ENCODE assay signal across 12 cellular contexts in the genomic region with DNA sequence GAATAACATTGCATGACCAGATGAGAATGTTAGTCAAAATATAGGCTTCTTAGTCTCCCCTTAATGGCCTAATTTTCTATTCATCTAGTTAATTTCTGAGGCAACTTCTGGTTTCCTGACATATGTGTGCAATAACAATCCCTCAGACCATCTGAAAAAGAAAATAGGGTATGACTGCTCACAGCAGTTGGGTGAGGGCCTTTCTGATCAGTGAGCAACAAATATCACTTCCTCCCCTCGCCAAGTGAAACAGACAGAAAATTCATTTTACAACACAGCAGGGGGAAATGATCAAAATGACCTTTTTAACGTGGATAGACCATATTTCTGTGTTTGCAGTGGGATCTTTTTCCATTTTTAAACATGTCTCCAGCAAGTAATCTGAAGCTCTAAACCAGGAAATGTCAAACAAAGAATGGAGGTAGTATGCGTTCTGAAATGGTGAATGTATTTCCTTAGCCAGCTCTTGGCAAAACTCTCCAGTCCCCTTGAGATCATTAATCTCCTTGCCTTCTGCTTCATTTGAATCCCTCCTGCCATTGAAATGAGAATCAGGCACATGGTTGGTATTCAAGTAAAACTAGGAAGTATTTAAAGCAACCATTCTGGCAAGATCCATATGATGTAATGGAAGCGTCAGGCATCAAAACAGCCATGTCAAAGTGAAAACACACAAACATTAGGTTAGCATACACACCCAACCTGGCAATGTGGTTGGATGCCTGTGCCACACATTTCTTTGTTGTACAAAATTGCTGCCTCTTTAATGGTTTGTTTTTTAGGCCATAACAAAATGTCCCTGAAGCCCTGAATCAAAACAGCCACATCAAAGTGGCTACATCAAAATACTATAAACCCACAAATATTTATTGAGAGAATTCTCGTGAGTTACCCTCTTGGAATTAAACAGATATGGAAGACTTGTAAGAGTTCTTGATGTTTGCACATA.
DNase-seq lines count a peak whose midpoint lies in the region; ATAC-seq and TF ChIP-seq lines count a peak whose summit lies in the region.
"Had no signal": no experiment of that assay in that cellular context is flagged by ENCODE, and none has a peak within 500 bp of the region (broad histone marks: within the 10 kb centered on the region; RNA-seq: fewer than 3 reads in every experiment).

No MANE protein-coding gene starts in this region.

- intact Hi-C loops in dorsolateral prefrontal cortex (cut with DNase I): no loop called here
- intact Hi-C loops in esophagus muscularis mucosa (cut with DNase I): no loop called here

- CTCF ChIA-PET in BJ (lab: Yijun Ruan, JAX): interaction anchor here (1.1 to 2.7 kb wide), 3 partner anchors 13 to 44 kb away, joined by 3 to 15 read pairs (median 3); no protein-coding TSS in a partner anchor

- H3K4me3 ChIP-seq in BJ (ENCODE audit: low read depth, low read length): no peak overlapping the region
- H3K4me3 ChIP-seq in dorsolateral prefrontal cortex: no peak overlapping the region
- H3K4me3 ChIP-seq in esophagus muscularis mucosa: no peak overlapping the region

- no peak for TF ChIP-seq EP300 in esophagus muscularis mucosa (IDR thresholded peaks at IDR 0.05)

- TF ChIP-seq POLR2A in esophagus muscularis mucosa (IDR thresholded peaks at IDR 0.05; ENCODE audit: low read depth): no peak

- peak; percentile 74 for ATAC-seq in GM18868 (IDR thresholded peaks at IDR 0.05; ENCODE audit: unreplicated experiment)
- ATAC-seq: activated CD8-positive, alpha-beta memory T cell treated with anti-CD3 and anti-CD28 coated beads, Interleukin-2, amount 10 ng/mL, durations not matched to agents 7 days and 5 days had no signal

- WGBS in esophagus muscularis mucosa: 64% methylated on average over 5 of the region's 5 CpGs

- H3K4me1 ChIP-seq in esophagus muscularis mucosa: peaks cover 0 to 13% (median 13%) of the 10 kb centered on the region in 4 donors

- H3K9me3 ChIP-seq in esophagus muscularis mucosa: no peaks in the 10 kb centered on the region

- H3K36me3 ChIP-seq in BJ (ENCODE audit: control insufficient read depth, insufficient read depth, low read length) (no peaks in the 10 kb centered on the region), esophagus muscularis mucosa (no peaks in the 10 kb centered on the region)

- H3K27ac ChIP-seq in dorsolateral prefrontal cortex (peak overlapping the region in 33 of 59 donors; percentile 1 to 77 (median 41)), esophagus muscularis mucosa (replicated peaks in 1 of 4) (no peak overlapping the region)

- no peaks in the 10 kb centered on the region for H3K27me3 ChIP-seq in BJ (ENCODE audit: control insufficient read depth, insufficient read depth, low read length)
- no peaks in the 10 kb centered on the region for H3K27me3 ChIP-seq in dorsolateral prefrontal cortex
- no peaks in the 10 kb centered on the region for H3K27me3 ChIP-seq in esophagus muscularis mucosa

- DNase-seq in BJ (ENCODE audit: low read depth): peak; percentile 49
- peak; percentile 84 for DNase-seq in M059J (ENCODE audit: low read depth)
- no peak for DNase-seq in dorsolateral prefrontal cortex
- DNase-seq in esophagus muscularis mucosa (ENCODE audit: extremely low spot score): no peak
- no peak for DNase-seq in SW 1271 (lab: John Stamatoyannopoulos, UW)
- no peak for DNase-seq in stimulated activated CD4-positive, alpha-beta T cell treated with anti-CD3 and anti-CD28 coated beads, Interleukin-2, amount 100 ng/mL, for 48 hours
- DNase-seq in NCI-H2171 (lab: John Stamatoyannopoulos, UW): no peak
- DNase-seq: activated CD8-positive, alpha-beta memory T cell treated with anti-CD3 and anti-CD28 coated beads, Interleukin-2, amount 10 ng/mL, durations not matched to agents 7 days and 5 days; CD8-positive, alpha-beta memory T cell; nucleus accumbens; stimulated activated CD4-positive, alpha-beta T cell treated with anti-CD3 and anti-CD28 coated beads, Interleukin-4, amount 100 ng/mL, for 4 hours had no signal

- POLR2A ChIA-PET in BJ (lab: Charles Lee): no interaction called here

- TF ChIP-seq CTCF in BJ (IDR thresholded peaks at IDR 0.05; ENCODE audit: insufficient read depth, low read depth, low read length) (no peak), dorsolateral prefrontal cortex (IDR thresholded peaks at IDR 0.05 in 54 of 56, conservative IDR thresholded peaks at IDR 0.05 in 2 of 56; ENCODE audit: low read depth in 1 of 56, partially characterized antibody in 56 of 56) (no peak), esophagus muscularis mucosa (IDR thresholded peaks at IDR 0.05) (no peak)

Comparison
In these comparisons a context has a peak if more than half of its experiments do, and no peak if none do; other contexts are left out.
1. DNase-seq: peak in BJ (single experiment) and M059J (single experiment); none in dorsolateral prefrontal cortex (0 of 10), esophagus muscularis mucosa (single experiment), SW 1271 (0 of 2), stimulated activated CD4-positive, alpha-beta T cell treated with anti-CD3 and anti-CD28 coated beads, Interleukin-2, amount 100 ng/mL, for 48 hours (0 of 2) and NCI-H2171 (single experiment).
2. H3K27ac ChIP-seq: peak in dorsolateral prefrontal cortex (33 of 59); none in esophagus muscularis mucosa (0 of 4).